ENCODE assay signal across 19 cellular contexts in genomic region chr5:54173251-54173650, GRCh38.
"Had no signal": no experiment of that assay in that cellular context is flagged by ENCODE, and none has a peak within 500 bp of the region (broad histone marks: within the 10 kb centered on the region; RNA-seq: fewer than 3 reads in every experiment).

No MANE protein-coding gene starts in this region.

- DNase-seq: dermis blood vessel endothelial cell; esophagus squamous epithelium; foreskin keratinocyte; heart left ventricle; hippocampal formation; left colon; left ventricle myocardium superior; mesenchymal stem cell; midbrain; nucleus accumbens; ovary; right cardiac atrium; small intestine; stimulated activated CD4-positive, alpha-beta T cell treated with anti-CD3 and anti-CD28 coated beads, Interleukin-12 subunit alpha, Interleukin-12 subunit beta, amount 100 ng/mL, for 4 hours; stimulated activated naive CD4-positive, alpha-beta T cell treated with Interleukin-2 at 50 U/mL for 16 hours; trophoblast cell had no signal

- H3K4me3 ChIP-seq: esophagus squamous epithelium, heart left ventricle, lung, neural progenitor cell, ovary had no signal

- H3K27me3 ChIP-seq: esophagus squamous epithelium, foreskin keratinocyte, heart left ventricle, neural progenitor cell, ovary had no signal

- H3K27ac ChIP-seq: esophagus squamous epithelium, foreskin keratinocyte, heart left ventricle, neural progenitor cell, ovary had no signal

- H3K4me1 ChIP-seq: foreskin keratinocyte had no signal

- H3K36me3 ChIP-seq: neural progenitor cell, ovary had no signal

- H3K9me3 ChIP-seq: esophagus squamous epithelium, ovary had no signal

- H3K9ac ChIP-seq: neural progenitor cell had no signal

- ATAC-seq: foreskin keratinocyte; heart left ventricle; left colon; left ventricle myocardium superior; natural killer cell treated with Interleukin-12 subunit alpha and Interleukin-12 subunit beta and Interleukin-15 and Interleukin-18, amount 100 ng/mL, for 72 hours; right cardiac atrium had no signal

- H2AFZ ChIP-seq: neural progenitor cell had no signal

- H3K4me2 ChIP-seq: neural progenitor cell had no signal
